14 cellular contexts compared by ENCODE assay signal in genomic region chr17:45289316-45290268, GRCh38. TPM values are rescaled to one million over a fixed set of nuclear protein-coding genes. Genes with fewer than 3 reads are reported as not detected.
A peak's percentile ranks its signal among the peaks of the same experiment; 100 is the strongest.
DNase-seq lines count a peak whose midpoint lies in the region; ATAC-seq and TF ChIP-seq lines count a peak whose summit lies in the region.
"Had no signal": no experiment of that assay in that cellular context is flagged by ENCODE, and none has a peak within 500 bp of the region (broad histone marks: within the 10 kb centered on the region; RNA-seq: fewer than 3 reads in every experiment).

No MANE protein-coding gene starts in this region.

- TF ChIP-seq CTCF in esophagus squamous epithelium (IDR thresholded peaks at IDR 0.05) (no peak), gastrocnemius medialis (IDR thresholded peaks at IDR 0.05 in 4 of 5, conservative IDR thresholded peaks at IDR 0.05 in 1 of 5) (no peak), Caco-2 (IDR thresholded peaks at IDR 0.05; ENCODE audit: insufficient read depth in 1 of 2, low read depth in 1 of 2, low read length in 1 of 2, severe bottlenecking in 1 of 2, unreplicated experiment in 1 of 2) (no peak), GM13977 (IDR thresholded peaks at IDR 0.05; ENCODE audit: extremely low read depth, insufficient read depth, missing control alignments) (no peak)

- H3K9me3 Mint-ChIP-seq in T-helper 1 cell treated with Interleukin-12 subunit alpha and Interleukin-12 subunit beta and Interleukin-4 antibody, amounts not matched to agents 30 μg/mL and 1 μg/mL, for 36 hours = no peaks in the 10 kb centered on the region
- no peaks in the 10 kb centered on the region for H3K9me3 Mint-ChIP-seq in Caco-2 (ENCODE audit: unreplicated experiment)
- H3K9me3 Mint-ChIP-seq: IgD-negative memory B cell had no signal

- no peaks in the 10 kb centered on the region for H3K27me3 Mint-ChIP-seq in T-helper 1 cell treated with Interleukin-12 subunit alpha and Interleukin-12 subunit beta and Interleukin-4 antibody, amounts not matched to agents 30 μg/mL and 1 μg/mL, for 36 hours (ENCODE audit: low read depth)
- H3K27me3 Mint-ChIP-seq in Caco-2 (ENCODE audit: insufficient read depth, unreplicated experiment) = no peaks in the 10 kb centered on the region
- H3K27me3 Mint-ChIP-seq: IgD-negative memory B cell had no signal

- CTCF ChIA-PET in Caco-2 (lab: Charles Lee) = no interaction called here

- H3K27me3 ChIP-seq in esophagus squamous epithelium (no peaks in the 10 kb centered on the region), gastrocnemius medialis (no peaks in the 10 kb centered on the region), Caco-2 (replicated peaks; ENCODE audit: control insufficient read depth, insufficient read depth, low read length) (no peaks in the 10 kb centered on the region)
- H3K27me3 ChIP-seq: tibial artery had no signal

- H3K36me3 ChIP-seq in esophagus squamous epithelium (peaks cover 13 to 62% (median 35%) of the 10 kb centered on the region in 3 donors), gastrocnemius medialis (peaks cover 0 to 15% of the 10 kb centered on the region in 2 donors), Caco-2 (ENCODE audit: control insufficient read depth, insufficient read depth, low read length) (no peaks in the 10 kb centered on the region)

- peak overlapping the region; percentile 57 for H3K27ac Mint-ChIP-seq in T-helper 1 cell treated with Interleukin-12 subunit alpha and Interleukin-12 subunit beta and Interleukin-4 antibody, amounts not matched to agents 30 μg/mL and 1 μg/mL, for 36 hours
- H3K27ac Mint-ChIP-seq in Caco-2 (ENCODE audit: unreplicated experiment) = no peak overlapping the region

- TF ChIP-seq POLR2A in esophagus squamous epithelium (IDR thresholded peaks at IDR 0.05) = no peak
- peak in 1 of 2 donors; percentile 25 for TF ChIP-seq POLR2A in gastrocnemius medialis (IDR thresholded peaks at IDR 0.05)

- no TSS peak for BruUV-seq in Caco-2 (replicated peaks; lab: Mats Ljungman, UMichigan)

- H3K4me1 ChIP-seq in esophagus squamous epithelium = peaks cover 67 to 88% (median 73%) of the 10 kb centered on the region in 3 donors
- H3K4me1 ChIP-seq in gastrocnemius medialis = peaks cover 84 to 87% of the 10 kb centered on the region in 2 donors
- H3K4me1 ChIP-seq in Caco-2 = peaks cover 21% of the 10 kb centered on the region

- no peak for DNase-seq in T-helper 1 cell
- DNase-seq in NCI-H524 treated with DMSO at 0.1 percent for 48 hours (lab: John Stamatoyannopoulos, UW) = peak; percentile 60
- DNase-seq in esophagus squamous epithelium (lab: John Stamatoyannopoulos, UW) = no peak
- DNase-seq in gastrocnemius medialis = peak in 1 of 2 donors; percentile 52
- no peak for DNase-seq in Caco-2
- DNase-seq in activated CD4-positive, CD25-positive, alpha-beta regulatory T cell treated with anti-CD3 and anti-CD28 coated beads, Interleukin-2, amount 50 U/mL, for 72 hours = no peak
- no peak for DNase-seq in GM13977 (ENCODE audit: low spot score)
- DNase-seq: EL; GM23248; stimulated activated CD4-positive, alpha-beta T cell treated with anti-CD3 and anti-CD28 coated beads, Interleukin-4, amount 100 ng/mL, for 1 hour; tibial artery had no signal

- 63 to 66% methylated on average over 13 to 14 of the region's 15 CpGs for WGBS in esophagus squamous epithelium, 2 donors

- H3K4me1 Mint-ChIP-seq in T-helper 1 cell treated with Interleukin-12 subunit alpha and Interleukin-12 subunit beta and Interleukin-4 antibody, amounts not matched to agents 30 μg/mL and 1 μg/mL, for 36 hours (ENCODE audit: low read depth) = peaks cover 36% of the 10 kb centered on the region
- peaks cover 18% of the 10 kb centered on the region for H3K4me1 Mint-ChIP-seq in Caco-2 (ENCODE audit: low read depth, unreplicated experiment)

- no peaks in the 10 kb centered on the region for H3K9me3 ChIP-seq in esophagus squamous epithelium
- H3K9me3 ChIP-seq in gastrocnemius medialis = no peaks in the 10 kb centered on the region
- no peaks in the 10 kb centered on the region for H3K9me3 ChIP-seq in Caco-2
- H3K9me3 ChIP-seq: tibial artery had no signal

- H3K4me3 ChIP-seq in esophagus squamous epithelium = no peak overlapping the region
- H3K4me3 ChIP-seq in gastrocnemius medialis = no peak overlapping the region
- no peak overlapping the region for H3K4me3 ChIP-seq in Caco-2 (ENCODE audit: low read depth, low read length)
- H3K4me3 ChIP-seq: GM23248, tibial artery had no signal

- H3K27ac ChIP-seq in esophagus squamous epithelium (peak overlapping the region; percentile 44 to 81 (median 76)), gastrocnemius medialis (peak overlapping the region; percentile 88 to 98 (median 94))
- H3K27ac ChIP-seq: GM23248, tibial artery had no signal

- in situ Hi-C loops in gastrocnemius medialis (cut with MboI; ENCODE audit: low sequenced_read_pairs in 4 of 4) = no loop called here
- in situ Hi-C loops in GM13977 (cut with MboI; ENCODE audit: low pct_unique_long_range_greater_than_20kb, low sequenced_read_pairs, unreplicated experiment) = no loop called here

- no peak for ATAC-seq in gastrocnemius medialis

- POLR2A ChIA-PET in Caco-2 (lab: Charles Lee) = no interaction called here

- intact Hi-C loops in esophagus squamous epithelium (cut with DNase I) = no loop called here
- intact Hi-C loops in gastrocnemius medialis (cut with DNase I; ENCODE audit: low total_unique reads) = loop anchor here (10.0 kb wide), 1 partner anchor 1515 kb away; the partner anchor contains the start of gene DUSP3
- intact Hi-C loops in Caco-2 (cut with micrococcal nuclease; ENCODE audit: unreplicated experiment) = no loop called here

- H3K4me3 Mint-ChIP-seq in T-helper 1 cell treated with Interleukin-12 subunit alpha and Interleukin-12 subunit beta and Interleukin-4 antibody, amounts not matched to agents 30 μg/mL and 1 μg/mL, for 36 hours = no peak overlapping the region
- H3K4me3 Mint-ChIP-seq in Caco-2 (ENCODE audit: unreplicated experiment) = no peak overlapping the region

- peaks cover 28% of the 10 kb centered on the region for H3K36me3 Mint-ChIP-seq in T-helper 1 cell treated with Interleukin-12 subunit alpha and Interleukin-12 subunit beta and Interleukin-4 antibody, amounts not matched to agents 30 μg/mL and 1 μg/mL, for 36 hours (ENCODE audit: low read depth)
- peaks cover 33% of the 10 kb centered on the region for H3K36me3 Mint-ChIP-seq in Caco-2 (ENCODE audit: insufficient read depth, unreplicated experiment)
- H3K36me3 Mint-ChIP-seq: IgD-negative memory B cell had no signal

RNA-seq across cellular contexts. Expression of gene MAP3K14, which starts 27.2 kb away (rescaled TPM):
- total RNA-seq in esophagus squamous epithelium = 10 to 100 TPM in 1 of 4 donors, 1 to 10 TPM in 3; 3.7 to 14.7 (median 6.7) TPM
- 10 to 100 TPM; 18.0 to 62.8 (median 34.0) TPM for total RNA-seq in gastrocnemius medialis
- 10.0 and 11.7 TPM in 2 replicates for total RNA-seq in Caco-2 (2022)

RNA-seq across cellular contexts. Expression of gene SPATA32, which starts 27.7 kb away (rescaled TPM):
- not detected for total RNA-seq in esophagus squamous epithelium
- not detected for total RNA-seq in gastrocnemius medialis
- not detected in 2 replicates for total RNA-seq in Caco-2 (2022)
- total RNA-seq: A673, GM23248 had no signal
